ENCODE assay signal across 18 cellular contexts in the genomic region with DNA sequence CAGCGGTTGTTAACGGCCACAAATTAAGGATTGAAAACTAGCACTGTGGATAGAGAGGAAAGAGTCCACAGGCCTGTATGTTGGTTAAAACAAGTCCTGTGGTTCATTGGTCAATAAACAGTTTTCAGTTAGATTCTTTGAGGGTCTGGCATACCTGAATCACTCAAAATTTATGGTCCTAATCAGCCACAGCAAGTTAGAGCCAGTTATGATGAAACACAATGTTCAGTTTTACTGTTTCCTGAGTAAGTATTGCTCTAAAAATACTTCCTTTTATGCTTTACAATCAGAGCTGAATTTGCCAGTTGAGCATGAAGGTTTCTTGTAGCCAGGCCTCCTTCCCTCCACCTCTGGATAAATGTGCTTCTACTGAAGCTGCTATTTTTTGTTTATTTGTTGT. TPM values are rescaled to one million over a fixed set of nuclear protein-coding genes. Genes with fewer than 3 reads are reported as not detected.
DNase-seq lines count a peak whose midpoint lies in the region; ATAC-seq, FAIRE-seq and TF ChIP-seq lines count a peak whose summit lies in the region.
"Had no signal": no experiment of that assay in that cellular context is flagged by ENCODE, and none has a peak within 500 bp of the region (broad histone marks: within the 10 kb centered on the region; RNA-seq: fewer than 3 reads in every experiment).

No MANE protein-coding gene starts in this region.

- CTCF ChIA-PET in HepG2 (lab: Yijun Ruan, JAX; ENCODE audit: low intra/inter-chr PET ratio, low total read pairs): no interaction called here

- H3K4me3 Mint-ChIP-seq in activated T-helper 2 cell treated with anti-CD3 and anti-CD28 coated beads, Interferon-gamma antibody, Interleukin-2, Interleukin-4, amounts not matched to agents 10 μg/mL and 5 μg/mL and 100 μg/mL, durations not matched to agents 14 hours and 24 hours and 36 hours (ENCODE audit: low read depth): no peak overlapping the region
- H3K4me3 Mint-ChIP-seq: activated CD4-positive, alpha-beta memory T cell treated with anti-CD3 and anti-CD28 coated beads, Interleukin-2, amount 10 ng/mL, durations not matched to agents 7 days and 5 days; H9; type B pancreatic cell had no signal

- intact Hi-C loops in HepG2 (cut with micrococcal nuclease; ENCODE audit: unreplicated experiment): no loop called here
- intact Hi-C loops in activated T-helper 2 cell treated with anti-CD3 and anti-CD28 coated beads, Interferon-gamma antibody, Interleukin-2, Interleukin-4, amounts not matched to agents 10 μg/mL and 5 μg/mL and 100 μg/mL, durations not matched to agents 14 hours and 24 hours and 36 hours (cut with micrococcal nuclease): no loop called here

- no peak overlapping the region for H3K4me2 ChIP-seq in HepG2 (ENCODE audit: low read depth, low read length)

- H3K36me3 ChIP-seq in HepG2 (replicated peaks in 1 of 2; ENCODE audit: control insufficient read depth in 1 of 2, insufficient read depth in 2 of 2, low read length in 2 of 2): no peaks in the 10 kb centered on the region
- H3K36me3 ChIP-seq: cardiac muscle cell had no signal

- no peak overlapping the region for H3K27ac Mint-ChIP-seq in activated T-helper 2 cell treated with anti-CD3 and anti-CD28 coated beads, Interferon-gamma antibody, Interleukin-2, Interleukin-4, amounts not matched to agents 10 μg/mL and 5 μg/mL and 100 μg/mL, durations not matched to agents 14 hours and 24 hours and 36 hours
- H3K27ac Mint-ChIP-seq: activated CD4-positive, alpha-beta memory T cell treated with anti-CD3 and anti-CD28 coated beads, Interleukin-2, amount 10 ng/mL, durations not matched to agents 7 days and 5 days; H9 had no signal

- H3K4me3 ChIP-seq in HL-60 (replicated peaks; ENCODE audit: insufficient read depth, low read length) (no peak overlapping the region), HepG2 (replicated peaks in 1 of 3; ENCODE audit: insufficient read depth in 1 of 3, low read depth in 2 of 3, low read length in 3 of 3) (no peak overlapping the region)
- H3K4me3 ChIP-seq: cardiac muscle cell had no signal

- no peaks in the 10 kb centered on the region for H4K20me1 ChIP-seq in HepG2 (ENCODE audit: insufficient read depth, low read length)

- no peaks in the 10 kb centered on the region for H3K36me3 Mint-ChIP-seq in activated T-helper 2 cell treated with anti-CD3 and anti-CD28 coated beads, Interferon-gamma antibody, Interleukin-2, Interleukin-4, amounts not matched to agents 10 μg/mL and 5 μg/mL and 100 μg/mL, durations not matched to agents 14 hours and 24 hours and 36 hours (ENCODE audit: low read depth)
- H3K36me3 Mint-ChIP-seq: type B pancreatic cell had no signal

- no peak for FAIRE-seq in HepG2 (lab: Jason Lieb, UNC)
- FAIRE-seq: HTR-8/SVneo, TTC549 had no signal

- WGBS in HepG2 (ENCODE audit: low lambda C conversion rate): 100% methylated on average over 2 of the region's 2 CpGs

- H3K9me3 ChIP-seq in HepG2 (ENCODE audit: low read length): no peaks in the 10 kb centered on the region

- H2AFZ ChIP-seq in HepG2 (ENCODE audit: low read length): peak overlapping the region; percentile 29

- peaks cover 7% of the 10 kb centered on the region for H3K4me1 Mint-ChIP-seq in activated T-helper 2 cell treated with anti-CD3 and anti-CD28 coated beads, Interferon-gamma antibody, Interleukin-2, Interleukin-4, amounts not matched to agents 10 μg/mL and 5 μg/mL and 100 μg/mL, durations not matched to agents 14 hours and 24 hours and 36 hours (ENCODE audit: low read depth)
- H3K4me1 Mint-ChIP-seq: H9 had no signal

- BruUV-seq in HepG2 (replicated peaks; lab: Mats Ljungman, UMichigan): no TSS peak

- ATAC-seq in HepG2: no peak
- no peak for ATAC-seq in HG02884 (IDR thresholded peaks at IDR 0.05; ENCODE audit: unreplicated experiment)
- no peak for ATAC-seq in HG03354 (IDR thresholded peaks at IDR 0.05; ENCODE audit: poor library complexity, severe bottlenecking, unreplicated experiment)

- TF ChIP-seq EP300 in HepG2 (IDR thresholded peaks at IDR 0.05; ENCODE audit: low read depth in 2 of 2, low read length in 2 of 2): no peak
- TF ChIP-seq EP300 in HepG2 (CRISPR knock-in tag; IDR thresholded peaks at IDR 0.05; ENCODE audit: borderline replicate concordance): no peak

- no peaks in the 10 kb centered on the region for H3K9me3 Mint-ChIP-seq in activated T-helper 2 cell treated with anti-CD3 and anti-CD28 coated beads, Interferon-gamma antibody, Interleukin-2, Interleukin-4, amounts not matched to agents 10 μg/mL and 5 μg/mL and 100 μg/mL, durations not matched to agents 14 hours and 24 hours and 36 hours
- H3K9me3 Mint-ChIP-seq: activated CD4-positive, alpha-beta memory T cell treated with anti-CD3 and anti-CD28 coated beads, Interleukin-2, amount 10 ng/mL, durations not matched to agents 7 days and 5 days; H9; type B pancreatic cell had no signal

- H3K9ac ChIP-seq in HepG2 (ENCODE audit: insufficient read depth, low read depth, low read length): no peak overlapping the region

- TF ChIP-seq POLR2A in HepG2 (IDR thresholded peaks at IDR 0.05; ENCODE audit: insufficient read depth in 1 of 2, low read depth in 2 of 2, low read length in 2 of 2): no peak

- peak; percentile 38 for DNase-seq in AG08395 (ENCODE audit: low spot score)
- peak; percentile 64 to 87 for DNase-seq in HL-60 (ENCODE audit: low read depth in 1 of 2, low spot score in 1 of 2)
- peak; percentile 88 for DNase-seq in SIG-M5 treated with dmso at 0.1 percent for 504 hours (lab: John Stamatoyannopoulos, UW; ENCODE audit: unreplicated experiment)
- no peak for DNase-seq in HepG2 (ENCODE audit: low spot score)
- no peak for DNase-seq in activated T-helper 2 cell treated with anti-CD3 and anti-CD28 coated beads, Interferon-gamma antibody, Interleukin-2, Interleukin-4, amounts not matched to agents 10 μg/mL and 5 μg/mL and 100 μg/mL, durations not matched to agents 14 hours and 24 hours and 36 hours (ENCODE audit: low spot score)
- no peak for DNase-seq in globus pallidus (ENCODE audit: low spot score)
- DNase-seq: activated CD4-positive, alpha-beta memory T cell treated with anti-CD3 and anti-CD28 coated beads, Interleukin-2, amount 10 ng/mL, durations not matched to agents 7 days and 5 days; activated effector memory CD4-positive, alpha-beta T cell treated with anti-CD3 and anti-CD28 coated beads, Interleukin-2, amount 50 U/mL, for 16 hours; H9; NCI-H1694; NCI-H524 treated with DMSO at 0.1 percent for 48 hours; nucleus accumbens had no signal

- TF ChIP-seq CTCF in HL-60 (IDR thresholded peaks at IDR 0.05; ENCODE audit: insufficient read depth, low read length) (no peak), HepG2 (CRISPR knock-in tag; IDR thresholded peaks at IDR 0.05) (no peak)

- TF ChIP-seq RAD21 in HepG2 (CRISPR knock-in tag; IDR thresholded peaks at IDR 0.05): no peak

- H3K27me3 ChIP-seq in HL-60 (ENCODE audit: insufficient read depth, poor library complexity, severe bottlenecking) (no peaks in the 10 kb centered on the region), HepG2 (ENCODE audit: control insufficient read depth in 1 of 2, insufficient read depth in 2 of 2, low read length in 2 of 2) (no peaks in the 10 kb centered on the region; a peak in 1 of 5 replicates)
- H3K27me3 ChIP-seq: cardiac muscle cell had no signal

- peaks cover 32% of the 10 kb centered on the region for H3K4me1 ChIP-seq in HepG2 (ENCODE audit: insufficient read depth, low read length)

- H3K27me3 Mint-ChIP-seq in activated T-helper 2 cell treated with anti-CD3 and anti-CD28 coated beads, Interferon-gamma antibody, Interleukin-2, Interleukin-4, amounts not matched to agents 10 μg/mL and 5 μg/mL and 100 μg/mL, durations not matched to agents 14 hours and 24 hours and 36 hours (ENCODE audit: low read depth): peaks cover 20% of the 10 kb centered on the region

- H3K79me2 ChIP-seq in HepG2 (ENCODE audit: insufficient read depth, low read length): no peaks in the 10 kb centered on the region

- in situ Hi-C loops in HepG2 (cut with HindIII; ENCODE audit: extremely low pct_ligation_motif_present, low pct_unique_long_range_greater_than_20kb): no loop called here

- POLR2A ChIA-PET in HepG2 (lab: Yijun Ruan, JAX): no interaction called here

- H3K27ac ChIP-seq in HL-60 (replicated peaks): peak overlapping the region; percentile 89
- H3K27ac ChIP-seq in HepG2 (ENCODE audit: extremely low read length, insufficient read depth, low read length): no peak overlapping the region
- H3K27ac ChIP-seq: cardiac muscle cell had no signal

TF ChIP-seq in HepG2, 621 proteins besides CTCF, POLR2A, EP300 and RAD21 (continues in another document):
- TF ChIP-seq FOXK2 (IDR thresholded peaks at IDR 0.05) (no peak), POLR2G (IDR thresholded peaks at IDR 0.05; ENCODE audit: low read depth, low read length) (no peak), ZNF780A (CRISPR knock-in tag; IDR thresholded peaks at IDR 0.05) (no peak)

RNA-seq across cellular contexts. Expression of a gene that starts 12.9 kb away (rescaled TPM):
- 136 and 180 TPM in 2 replicates for total RNA-seq in HepG2 (2016; rRNA removed; fragmentation: Illumina TruSeq; extraction: Trizol)
- total RNA-seq in HepG2 (2016; cell fraction: cytosol; rRNA removed; fragmentation: Illumina TruSeq; extraction: Trizol; ENCODE audit: low read depth): 9.7 and 10.8 TPM in 2 replicates
- 129 and 184 TPM in 2 replicates for total RNA-seq in HepG2 (2016; cell fraction: insoluble cytoplasmic fraction; rRNA removed; fragmentation: Illumina TruSeq; extraction: Trizol)
- total RNA-seq in HepG2 (2016; cell fraction: membrane; rRNA removed; fragmentation: Illumina TruSeq; extraction: Trizol): 22.3 and 26.9 TPM in 2 replicates
- total RNA-seq in HepG2 (2016; cell fraction: nucleus; rRNA removed; fragmentation: Illumina TruSeq; extraction: Trizol): 83.1 and 95.5 TPM in 2 replicates
- polyA plus RNA-seq in HepG2 (2011; rRNA removed): 73.9 and 107 TPM in 2 replicates
- polyA plus RNA-seq in HepG2 (2011; cell fraction: cytosol; rRNA removed): 70.1 and 74.0 TPM in 2 replicates
- polyA plus RNA-seq in HepG2 (2011; cell fraction: nucleus; rRNA removed): 59.3 and 67.4 TPM in 2 replicates
- polyA plus RNA-seq in HepG2 (2012): 33.8 and 46.3 TPM in 2 replicates
- 5.5 and 6.6 TPM in 2 replicates for polyA plus RNA-seq in HepG2 (2016; cell fraction: cytosol; fragmentation: Illumina TruSeq; extraction: Trizol; ENCODE audit: low read depth)
- 172 and 182 TPM in 2 replicates for polyA plus RNA-seq in HepG2 (2016; cell fraction: insoluble cytoplasmic fraction; fragmentation: Illumina TruSeq; extraction: Trizol; ENCODE audit: low read depth)
- polyA plus RNA-seq in HepG2 (2016; cell fraction: membrane; fragmentation: Illumina TruSeq; extraction: Trizol; ENCODE audit: low read depth): 13.9 and 15.2 TPM in 2 replicates
- 118 and 119 TPM in 2 replicates for polyA plus RNA-seq in HepG2 (2016; cell fraction: nucleus; fragmentation: Illumina TruSeq; extraction: Trizol; ENCODE audit: insufficient read depth, low read depth)
- 63.3 and 108 TPM in 2 replicates for polyA minus RNA-seq in HepG2 (2011; rRNA and poly(A)+ RNA removed; ENCODE audit: low replicate concordance)
- 36.8 and 38.2 TPM in 2 replicates for polyA minus RNA-seq in HepG2 (2011; cell fraction: cytosol; rRNA and poly(A)+ RNA removed)
- 68.1 and 83.4 TPM in 2 replicates for polyA minus RNA-seq in HepG2 (2011; cell fraction: nucleus; rRNA and poly(A)+ RNA removed)
- total RNA-seq in activated T-helper 2 cell treated with anti-CD3 and anti-CD28 coated beads, Interferon-gamma antibody, Interleukin-2, Interleukin-4, amounts not matched to agents 10 μg/mL and 5 μg/mL and 100 μg/mL, durations not matched to agents 14 hours and 24 hours and 36 hours: 31.8 and 33.1 TPM in 2 replicates

Comparison
In these comparisons a context has a peak if more than half of its experiments do, and no peak if none do; other contexts are left out.
1. DNase-seq: peak in AG08395 (single experiment), HL-60 (2 of 2) and SIG-M5 treated with dmso at 0.1 percent for 504 hours (single experiment); none in HepG2 (single experiment), activated T-helper 2 cell treated with anti-CD3 and anti-CD28 coated beads, Interferon-gamma antibody, Interleukin-2, Interleukin-4, amounts not matched to agents 10 μg/mL and 5 μg/mL and 100 μg/mL, durations not matched to agents 14 hours and 24 hours and 36 hours (single experiment) and globus pallidus (single experiment).